In the genomic region with DNA sequence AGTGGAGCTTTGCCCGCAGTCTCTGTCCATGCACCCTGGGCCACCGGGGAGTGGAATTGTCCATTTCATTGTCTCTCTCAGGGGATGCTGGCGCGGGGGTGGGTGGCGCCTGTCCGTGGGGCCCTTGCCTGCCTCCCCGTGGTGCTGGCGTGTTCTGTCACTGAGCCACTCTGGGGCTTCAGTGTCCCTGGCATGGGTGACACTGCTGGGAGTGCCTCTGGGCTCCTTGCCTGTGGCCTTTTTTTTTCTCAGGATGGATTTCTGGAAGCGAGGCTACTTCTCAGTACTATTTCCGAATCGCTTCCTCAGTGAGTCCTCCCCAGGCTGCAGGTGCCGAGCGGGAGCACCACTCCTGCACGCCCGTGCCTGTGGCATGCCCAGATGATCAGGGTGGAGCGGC, we compare ENCODE assay signal across 1 cellular context.
TF ChIP-seq lines count a peak whose summit lies in the region.

No MANE protein-coding gene starts in this region.

TF ChIP-seq in K562, 482 proteins besides CTCF, POLR2A, EP300 and RAD21:
- TF ChIP-seq POLR2G (IDR thresholded peaks at IDR 0.05; ENCODE audit: low read depth, low read length) (0 out of 2 replicates have a peak, but pooled peaks have one; percentile 22), ZFP36 (IDR thresholded peaks at IDR 0.05; ENCODE audit: low read depth, low read length, partially characterized antibody) (no peak)
